ENCODE assay signal across 3 cellular contexts in the genomic region with DNA sequence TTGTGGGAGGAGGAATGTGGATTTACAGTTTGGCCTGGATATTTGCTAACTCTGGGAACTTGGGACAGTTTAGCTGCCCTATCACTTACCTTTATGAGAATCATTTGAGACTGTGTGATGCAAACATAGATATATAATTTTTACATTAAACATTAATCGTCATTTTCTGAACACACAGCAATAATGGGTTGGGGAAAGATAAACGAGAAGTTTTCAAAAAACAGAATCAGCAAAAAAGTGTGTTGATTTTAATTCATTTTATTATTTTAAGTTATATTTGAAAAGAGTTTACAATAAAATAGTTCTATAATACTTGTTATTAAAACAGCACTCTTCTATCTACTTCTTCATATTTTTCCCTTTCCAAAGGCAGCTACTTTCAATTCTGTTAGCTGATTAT.
TF ChIP-seq lines count a peak whose summit lies in the region.

No MANE protein-coding gene starts in this region.

TF ChIP-seq in HepG2, 621 proteins besides CTCF, POLR2A, EP300 and RAD21:
- TF ChIP-seq MAFK (conservative IDR thresholded peaks at IDR 0.05 in 1 of 2, IDR thresholded peaks at IDR 0.05 in 1 of 2; ENCODE audit: low read length in 2 of 2) (peak; percentile 48 to 69; a peak in 3 of 4 replicates), ZNF333 (CRISPR knock-in tag; IDR thresholded peaks at IDR 0.05; ENCODE audit: borderline replicate concordance) (no peak), MAFF (IDR thresholded peaks at IDR 0.05; ENCODE audit: low read depth, low read length) (peak; percentile 71), ARNTL (CRISPR knock-in tag; IDR thresholded peaks at IDR 0.05) (no peak), CHCHD3 (CRISPR knock-in tag; IDR thresholded peaks at IDR 0.05) (no peak), BCL6 (CRISPR knock-in tag; IDR thresholded peaks at IDR 0.05) (no peak)

TF ChIP-seq in A549, 52 proteins besides CTCF, POLR2A, EP300 and RAD21:
- no peak for TF ChIP-seq CBX2 (IDR thresholded peaks at IDR 0.05; ENCODE audit: borderline replicate concordance, low read depth)
- TF ChIP-seq, protein P1, sequence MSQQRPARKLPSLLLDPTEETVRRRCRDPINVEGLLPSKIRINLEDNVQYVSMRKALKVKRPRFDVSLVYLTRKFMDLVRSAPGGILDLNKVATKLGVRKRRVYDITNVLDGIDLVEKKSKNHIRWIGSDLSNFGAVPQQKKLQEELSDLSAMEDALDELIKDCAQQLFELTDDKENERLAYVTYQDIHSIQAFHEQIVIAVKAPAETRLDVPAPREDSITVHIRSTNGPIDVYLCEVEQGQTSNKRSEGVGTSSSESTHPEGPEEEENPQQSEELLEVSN (IDR thresholded peaks at IDR 0.05; ENCODE audit: borderline replicate concordance, low read depth): no peak
- no peak for TF ChIP-seq NPAS2 (CRISPR knock-in tag; IDR thresholded peaks at IDR 0.05; ENCODE audit: borderline replicate concordance)
- no peak for TF ChIP-seq CHD4 (IDR thresholded peaks at IDR 0.05; ENCODE audit: borderline replicate concordance)
- TF ChIP-seq, protein P2, sequence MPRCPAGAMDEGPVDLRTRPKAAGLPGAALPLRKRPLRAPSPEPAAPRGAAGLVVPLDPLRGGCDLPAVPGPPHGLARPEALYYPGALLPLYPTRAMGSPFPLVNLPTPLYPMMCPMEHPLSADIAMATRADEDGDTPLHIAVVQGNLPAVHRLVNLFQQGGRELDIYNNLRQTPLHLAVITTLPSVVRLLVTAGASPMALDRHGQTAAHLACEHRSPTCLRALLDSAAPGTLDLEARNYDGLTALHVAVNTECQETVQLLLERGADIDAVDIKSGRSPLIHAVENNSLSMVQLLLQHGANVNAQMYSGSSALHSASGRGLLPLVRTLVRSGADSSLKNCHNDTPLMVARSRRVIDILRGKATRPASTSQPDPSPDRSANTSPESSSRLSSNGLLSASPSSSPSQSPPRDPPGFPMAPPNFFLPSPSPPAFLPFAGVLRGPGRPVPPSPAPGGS (IDR thresholded peaks at IDR 0.05): no peak
- TF ChIP-seq CEBPB (IDR thresholded peaks at IDR 0.05): no peak
- peak; percentile 23 for TF ChIP-seq MAFK (IDR thresholded peaks at IDR 0.05; ENCODE audit: partially characterized antibody)

TF ChIP-seq in K562, 482 proteins besides CTCF, POLR2A, EP300 and RAD21:
- TF ChIP-seq ZNF316 (IDR thresholded peaks at IDR 0.05) (peak; percentile 12; the same call in 1 of the 2 replicates), RB1 (IDR thresholded peaks at IDR 0.05; ENCODE audit: low read depth) (no peak)
TF ChIP-seq in K562: peak in this region for 1.
